Comparison of ENCODE assay signal across 28 cellular contexts in the genomic region with DNA sequence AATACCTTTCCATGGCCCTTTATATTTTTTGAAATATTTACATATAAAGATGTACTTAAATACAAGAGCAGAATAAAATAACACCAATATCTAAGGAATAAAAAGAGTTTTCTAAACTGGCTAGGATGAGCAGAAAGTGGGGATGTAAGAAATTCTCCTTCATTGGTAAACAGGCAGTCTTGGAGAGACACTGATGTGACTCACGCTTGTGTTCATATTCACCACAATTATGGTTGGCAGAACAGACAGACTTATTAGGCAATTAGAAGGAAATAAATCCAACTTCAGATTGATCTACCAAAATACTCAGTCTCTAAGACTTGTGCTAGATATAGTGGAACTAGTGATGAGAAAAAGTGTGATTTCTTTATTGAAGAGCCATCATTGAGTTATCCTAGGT.
A peak's percentile ranks its signal among the peaks of the same experiment; 100 is the strongest.
DNase-seq lines count a peak whose midpoint lies in the region; ATAC-seq, FAIRE-seq and TF ChIP-seq lines count a peak whose summit lies in the region.
"Had no signal": no experiment of that assay in that cellular context is flagged by ENCODE, and none has a peak within 500 bp of the region (broad histone marks: within the 10 kb centered on the region; RNA-seq: fewer than 3 reads in every experiment).

No MANE protein-coding gene starts in this region.

- H3K79me2 ChIP-seq in astrocyte (ENCODE audit: insufficient read depth, low read length), result no peaks in the 10 kb centered on the region

- H3K4me3 Mint-ChIP-seq in astrocyte (ENCODE audit: unreplicated experiment), result no peak overlapping the region
- no peak overlapping the region for H3K4me3 Mint-ChIP-seq in endodermal cell
- H3K4me3 Mint-ChIP-seq: dendritic cell treated with granulocyte-macrophage colony-stimulating factor and Interleukin-4, amounts not matched to agents 40 ng/mL and 50 ng/mL, for 4 days; WTC11 had no signal

- no peaks in the 10 kb centered on the region for H4K20me1 ChIP-seq in astrocyte (ENCODE audit: insufficient read depth, low read length)

- WGBS in endodermal cell (ENCODE audit: insufficient coverage in 1 of 2, insufficient read length in 1 of 2), 2 experiments, result 88 to 100% methylated on average over 1 of the region's 1 CpG

- no peak for FAIRE-seq in astrocyte (lab: Jason Lieb, UNC)
- FAIRE-seq: frontal cortex, K562 had no signal

- H3K9me3 Mint-ChIP-seq in astrocyte (ENCODE audit: unreplicated experiment) (no peaks in the 10 kb centered on the region), endodermal cell (no peaks in the 10 kb centered on the region)
- H3K9me3 Mint-ChIP-seq: activated T-helper 2 cell treated with anti-CD3 and anti-CD28 coated beads, Interferon-gamma antibody, Interleukin-2, Interleukin-4, amounts not matched to agents 10 μg/mL and 5 μg/mL and 100 μg/mL, durations not matched to agents 14 hours and 24 hours and 36 hours; dendritic cell treated with granulocyte-macrophage colony-stimulating factor and Interleukin-4, amounts not matched to agents 40 ng/mL and 50 ng/mL, for 4 days had no signal

- H3K4me3 ChIP-seq in astrocyte (ENCODE audit: insufficient read depth, low read depth, low read length), result no peak overlapping the region
- H3K4me3 ChIP-seq in fibroblast of the aortic adventitia (ENCODE audit: low read depth, low read length), result no peak overlapping the region
- no peak overlapping the region for H3K4me3 ChIP-seq in skeletal muscle cell (ENCODE audit: low read depth, low read length)
- no peak overlapping the region for H3K4me3 ChIP-seq in endodermal cell (ENCODE audit: low read length)
- H3K4me3 ChIP-seq: HAP-1, K562, lower lobe of right lung, psoas muscle, spleen, tibial artery had no signal

- H3K27me3 ChIP-seq in astrocyte (ENCODE audit: insufficient read depth, low read length), result no peaks in the 10 kb centered on the region
- no peaks in the 10 kb centered on the region for H3K27me3 ChIP-seq in endodermal cell (ENCODE audit: control insufficient read depth, insufficient read depth, low read length, poor library complexity, severe bottlenecking)
- H3K27me3 ChIP-seq: BE2C, spleen, tibial artery had no signal

- H3K36me3 ChIP-seq in astrocyte (ENCODE audit: insufficient read depth, low read length) (no peaks in the 10 kb centered on the region), endodermal cell (ENCODE audit: control insufficient read depth, insufficient read depth, low read length) (no peaks in the 10 kb centered on the region)
- H3K36me3 ChIP-seq: BE2C, HAP-1, lower lobe of right lung, spleen, tibial artery had no signal

- H3K4me1 Mint-ChIP-seq in astrocyte (ENCODE audit: low read depth, unreplicated experiment), result peaks cover 25% of the 10 kb centered on the region
- H3K4me1 Mint-ChIP-seq in endodermal cell, result peaks cover 9% of the 10 kb centered on the region

- no peak for TF ChIP-seq CTCF in astrocyte (IDR thresholded peaks at IDR 0.05; ENCODE audit: insufficient read depth, low read depth, low read length)
- no peak for TF ChIP-seq CTCF in fibroblast of the aortic adventitia (IDR thresholded peaks at IDR 0.05; ENCODE audit: insufficient read depth, low read length)
- no peak for TF ChIP-seq CTCF in endodermal cell (conservative IDR thresholded peaks at IDR 0.05)

- H3K27me3 Mint-ChIP-seq in astrocyte (ENCODE audit: low read depth, unreplicated experiment) (no peaks in the 10 kb centered on the region), endodermal cell (ENCODE audit: insufficient read depth) (no peaks in the 10 kb centered on the region)
- H3K27me3 Mint-ChIP-seq: dendritic cell treated with granulocyte-macrophage colony-stimulating factor and Interleukin-4, amounts not matched to agents 40 ng/mL and 50 ng/mL, for 4 days had no signal

- ATAC-seq in GM19467 (IDR thresholded peaks at IDR 0.05; ENCODE audit: unreplicated experiment), result no peak
- ATAC-seq: K562, lower lobe of right lung, WTC11 had no signal

- H3K9ac ChIP-seq in astrocyte (ENCODE audit: low read length), result no peak overlapping the region
- no peak overlapping the region for H3K9ac ChIP-seq in endodermal cell (ENCODE audit: extremely low read depth, low read length, poor library complexity, severe bottlenecking)

- DNase-seq in GM04504 (ENCODE audit: low read depth) (peak; percentile 12), astrocyte (ENCODE audit: low read depth) (peak; percentile 64), fibroblast of the aortic adventitia (ENCODE audit: low read depth) (peak; percentile 55), skeletal muscle cell (ENCODE audit: low read depth) (peak; percentile 45), endodermal cell (no peak), GOT3 (lab: John Stamatoyannopoulos, UW) (no peak)
- DNase-seq: activated CD4-positive, alpha-beta T cell treated with anti-CD3 and anti-CD28 coated beads, Interleukin-2, amount 50 U/mL, for 4 hours; activated CD8-positive, alpha-beta memory T cell treated with anti-CD3 and anti-CD28 coated beads, Interleukin-2, amount 50 U/mL, for 4 hours; BE2C; COR-L47; DND-41; islet precursor cell; lower lobe of right lung; NCI-H1694; NCI-H526 treated with DMSO at 0.1 percent for 48 hours; psoas muscle; spleen; stimulated activated CD4-positive, alpha-beta T cell treated with anti-CD3 and anti-CD28 coated beads, Interleukin-4, amount 100 ng/mL, for 24 hours; stimulated activated naive CD4-positive, alpha-beta T cell treated with Interleukin-2 at 50 U/mL for 16 hours; T1000; tibial artery had no signal

- no peaks in the 10 kb centered on the region for H3K36me3 Mint-ChIP-seq in astrocyte (ENCODE audit: low read depth, unreplicated experiment)
- H3K36me3 Mint-ChIP-seq in endodermal cell (ENCODE audit: low read depth), result no peaks in the 10 kb centered on the region
- H3K36me3 Mint-ChIP-seq: WTC11 had no signal

- H3K27ac Mint-ChIP-seq in astrocyte (ENCODE audit: unreplicated experiment), result no peak overlapping the region
- H3K27ac Mint-ChIP-seq in endodermal cell, result no peak overlapping the region
- H3K27ac Mint-ChIP-seq: activated T-helper 2 cell treated with anti-CD3 and anti-CD28 coated beads, Interferon-gamma antibody, Interleukin-2, Interleukin-4, amounts not matched to agents 10 μg/mL and 5 μg/mL and 100 μg/mL, durations not matched to agents 14 hours and 24 hours and 36 hours; dendritic cell treated with granulocyte-macrophage colony-stimulating factor and Interleukin-4, amounts not matched to agents 40 ng/mL and 50 ng/mL, for 4 days; WTC11 had no signal

- H3K4me2 ChIP-seq in astrocyte (ENCODE audit: low read length), result no peak overlapping the region

- H3K27ac ChIP-seq in astrocyte (ENCODE audit: low read depth, low read length), result no peak overlapping the region
- H3K27ac ChIP-seq in endodermal cell (ENCODE audit: low read depth, low read length), result no peak overlapping the region
- H3K27ac ChIP-seq: lower lobe of right lung, psoas muscle, spleen had no signal

- H3K9me3 ChIP-seq in astrocyte (ENCODE audit: insufficient read depth, low read depth, low read length) (no peaks in the 10 kb centered on the region), endodermal cell (ENCODE audit: control insufficient read depth, low read length) (no peaks in the 10 kb centered on the region)
- H3K9me3 ChIP-seq: BE2C, HAP-1, lower lobe of right lung, psoas muscle, spleen, tibial artery had no signal

- H3K4me1 ChIP-seq in astrocyte (ENCODE audit: insufficient read depth, low read length) (peaks cover 3% of the 10 kb centered on the region), endodermal cell (ENCODE audit: control insufficient read depth, insufficient read depth, low read length) (peaks cover 4% of the 10 kb centered on the region)
- H3K4me1 ChIP-seq: BE2C, HAP-1, psoas muscle had no signal

- H2AFZ ChIP-seq in astrocyte (ENCODE audit: low read depth, low read length), result no peak overlapping the region

Comparison
In these comparisons a context has a peak if more than half of its experiments do, and no peak if none do; other contexts are left out.
1. DNase-seq: peak in GM04504 (single experiment), astrocyte (single experiment), fibroblast of the aortic adventitia (single experiment) and skeletal muscle cell (single experiment); none in endodermal cell (single experiment) and GOT3 (single experiment).